10 cellular contexts compared by ENCODE assay signal in the genomic region with DNA sequence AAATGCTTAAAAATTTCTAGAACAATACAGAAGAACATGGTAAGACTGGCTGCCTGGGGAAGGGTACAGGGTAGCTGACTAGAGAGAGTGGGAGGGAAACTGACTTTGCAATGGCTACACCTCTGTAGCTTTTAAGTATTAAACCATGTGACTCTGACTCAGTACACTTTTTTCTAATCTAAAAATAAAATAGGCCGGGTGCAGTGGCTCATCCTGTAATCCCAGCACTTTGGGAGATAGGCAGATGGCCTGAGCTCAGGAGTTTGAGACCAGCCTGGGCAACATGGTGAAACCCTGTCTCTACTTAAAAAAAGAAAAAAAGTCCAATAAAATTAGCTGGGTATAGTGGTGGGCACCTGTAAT. TPM values are rescaled to one million over a fixed set of nuclear protein-coding genes. Genes with fewer than 3 reads are reported as not detected.
DNase-seq lines count a peak whose midpoint lies in the region; ATAC-seq and TF ChIP-seq lines count a peak whose summit lies in the region.
"Had no signal": no experiment of that assay in that cellular context is flagged by ENCODE, and none has a peak within 500 bp of the region (broad histone marks: within the 10 kb centered on the region; RNA-seq: fewer than 3 reads in every experiment).

No MANE protein-coding gene starts in this region.

- TF ChIP-seq CTCF in ascending aorta (IDR thresholded peaks at IDR 0.05): no peak
- no peak for TF ChIP-seq CTCF in thoracic aorta (IDR thresholded peaks at IDR 0.05)

- intact Hi-C loops in ascending aorta (cut with DNase I): loop anchor here (2.0 to 10.0 kb wide), 6 partner anchors 17 to 443 kb away; partner anchors contain the start of gene ZFP64

- DNase-seq in DMS 273 (lab: John Stamatoyannopoulos, UW; ENCODE audit: unreplicated experiment) (peak; percentile 42), DMS 273 treated with DMSO at 0.1 percent for 48 hours (lab: John Stamatoyannopoulos, UW) (no peak), ascending aorta (ENCODE audit: low spot score in 2 of 2) (no peak), hepatic stellate cell (ENCODE audit: low spot score) (peak; percentile 26), thoracic aorta (ENCODE audit: low spot score) (no peak), HT-29 (ENCODE audit: low spot score) (no peak)
- DNase-seq: NCI-H1092 had no signal

- H3K27me3 ChIP-seq in ascending aorta (no peaks in the 10 kb centered on the region), thoracic aorta (replicated peaks; ENCODE audit: insufficient read depth) (no peaks in the 10 kb centered on the region)

- no peaks in the 10 kb centered on the region for H3K36me3 ChIP-seq in ascending aorta
- no peaks in the 10 kb centered on the region for H3K36me3 ChIP-seq in thoracic aorta

- peak overlapping the region in 1 of 2 donors; percentile 14 for H3K4me3 ChIP-seq in ascending aorta
- peak overlapping the region; percentile 33 for H3K4me3 ChIP-seq in thoracic aorta
- H3K4me3 ChIP-seq: SK-N-MC had no signal

- ATAC-seq in thoracic aorta (ENCODE audit: insufficient number of reproducible peaks, low FRiP score, low read depth): no peak
- no peak for ATAC-seq in GM21825 (IDR thresholded peaks at IDR 0.05; ENCODE audit: unreplicated experiment)
- no peak for ATAC-seq in HG03354 (IDR thresholded peaks at IDR 0.05; ENCODE audit: poor library complexity, severe bottlenecking, unreplicated experiment)

- peaks cover 4 to 32% of the 10 kb centered on the region in 2 donors for H3K4me1 ChIP-seq in ascending aorta
- H3K4me1 ChIP-seq in thoracic aorta (ENCODE audit: control insufficient read depth in 1 of 2, low read depth in 2 of 2): peaks cover 28 to 40% of the 10 kb centered on the region in 2 donors

- H3K9me3 ChIP-seq in ascending aorta (no peaks in the 10 kb centered on the region), thoracic aorta (no peaks in the 10 kb centered on the region)

- peak overlapping the region; percentile 82 to 90 for H3K27ac ChIP-seq in ascending aorta
- peak overlapping the region; percentile 88 to 92 for H3K27ac ChIP-seq in thoracic aorta
- H3K27ac ChIP-seq: SK-N-MC had no signal

RNA-seq across cellular contexts. Expression of gene ATP9A, which starts 18.5 kb away (rescaled TPM):
- total RNA-seq in ascending aorta (14.5 TPM), thoracic aorta (10 to 100 TPM; 54.4 TPM)
- total RNA-seq in HT-29 (2014; rRNA removed; shearing (Covaris generic)): 55.1 and 70.3 TPM in 2 replicates

RNA-seq across cellular contexts. Expression of gene SALL4, which starts 52.7 kb away (rescaled TPM):
- total RNA-seq in ascending aorta: not detected
- not detected for total RNA-seq in thoracic aorta
- total RNA-seq in HT-29 (2014; rRNA removed; shearing (Covaris generic)): 2.7 and 3.4 TPM in 2 replicates

Comparison
In these comparisons a context has a peak if more than half of its experiments do, and no peak if none do; other contexts are left out.
1. DNase-seq: peak in DMS 273 (single experiment) and hepatic stellate cell (single experiment); none in DMS 273 treated with DMSO at 0.1 percent for 48 hours (single experiment), ascending aorta (0 of 2), thoracic aorta (single experiment) and HT-29 (single experiment).